Comparison of ENCODE assay signal across 10 cellular contexts in the genomic region with DNA sequence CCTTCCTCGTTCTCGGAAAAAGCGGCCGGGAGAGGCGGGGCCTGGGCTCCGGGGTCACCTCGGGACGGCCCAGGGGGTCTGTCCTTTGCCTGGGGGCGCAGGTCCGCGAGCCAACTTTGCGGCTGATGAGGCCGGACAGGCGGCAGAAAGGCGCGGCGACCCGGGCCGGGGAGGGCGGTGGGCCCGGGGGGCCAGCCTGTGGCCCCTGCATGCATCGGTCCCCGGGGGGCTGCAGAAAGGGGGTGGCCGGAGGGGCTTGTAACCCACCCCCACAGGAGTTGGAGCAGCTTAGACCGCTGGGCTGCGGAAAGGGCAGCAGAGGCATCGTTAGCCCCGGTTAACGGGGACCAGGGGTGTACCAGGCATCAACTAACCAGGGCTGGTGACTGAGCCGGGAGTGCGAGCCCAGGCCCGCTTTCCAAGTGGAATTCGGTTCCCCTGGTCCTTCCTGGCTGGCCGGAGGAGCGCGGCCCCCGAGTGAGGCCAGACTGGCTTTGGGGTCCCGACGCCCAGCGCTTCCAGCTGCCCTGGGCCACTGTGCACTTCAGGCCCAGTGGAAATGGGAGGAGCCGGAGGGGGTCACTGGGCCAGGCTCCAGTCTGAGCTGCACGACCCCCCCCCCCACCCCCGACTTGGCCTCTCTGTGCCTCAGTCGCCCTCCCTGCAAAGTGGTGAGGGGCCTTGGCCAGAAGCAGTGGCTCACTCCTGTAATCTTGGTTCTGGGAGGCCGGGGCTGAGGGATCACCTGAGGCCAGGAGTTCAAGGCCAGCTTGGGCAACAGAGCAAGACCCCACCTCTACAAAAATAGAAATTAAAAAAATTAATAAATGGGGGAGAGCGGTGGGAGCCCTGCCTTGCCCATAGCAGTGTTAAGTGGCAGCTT. TPM values are rescaled to one million over a fixed set of nuclear protein-coding genes. Genes with fewer than 3 reads are reported as not detected.
DNase-seq lines count a peak whose midpoint lies in the region; ATAC-seq, FAIRE-seq and TF ChIP-seq lines count a peak whose summit lies in the region.
"Had no signal": no experiment of that assay in that cellular context is flagged by ENCODE, and none has a peak within 500 bp of the region (broad histone marks: within the 10 kb centered on the region; RNA-seq: fewer than 3 reads in every experiment).

No MANE protein-coding gene starts in this region.

- H3K4me2 ChIP-seq in H9 (ENCODE audit: insufficient read depth, insufficient read length, low read length) = peak overlapping the region; percentile 43
- H3K4me2 ChIP-seq in astrocyte (ENCODE audit: low read length) = peak overlapping the region; percentile 80

- H4K20me1 ChIP-seq in H9 (ENCODE audit: control insufficient read depth, insufficient read depth, insufficient read length) = no peaks in the 10 kb centered on the region
- peaks cover 6% of the 10 kb centered on the region for H4K20me1 ChIP-seq in astrocyte (ENCODE audit: insufficient read depth, low read length)

- H3K4me3 ChIP-seq in astrocyte (ENCODE audit: insufficient read depth, low read depth, low read length) (no peak overlapping the region), iPS DF 6.9 (ENCODE audit: low read length) (peak overlapping the region; percentile 51; the same call in 1 of the 2 replicates)

- H2BK15ac ChIP-seq in H9 (ENCODE audit: low read depth, low read length) = no peak overlapping the region

- no peak overlapping the region for H3K4ac ChIP-seq in H9 (ENCODE audit: low read depth, low read length)

- H2AFZ ChIP-seq in H9 (ENCODE audit: low read length) (no peak overlapping the region), astrocyte (ENCODE audit: low read depth, low read length) (no peak overlapping the region)

- no peak overlapping the region for H3K23ac ChIP-seq in H9 (ENCODE audit: insufficient read length, low read depth, low read length)

- H3K9me3 ChIP-seq in H9 (ENCODE audit: control insufficient read depth, low read depth, low read length) = no peaks in the 10 kb centered on the region
- no peaks in the 10 kb centered on the region for H3K9me3 ChIP-seq in astrocyte (ENCODE audit: insufficient read depth, low read depth, low read length)
- no peaks in the 10 kb centered on the region for H3K9me3 ChIP-seq in iPS DF 6.9 (ENCODE audit: control insufficient read depth, insufficient read depth, low read length)

- H3K27me3 ChIP-seq in H9 (ENCODE audit: insufficient read depth, low read length) = peaks cover 2% of the 10 kb centered on the region; the same call in 1 of the 2 replicates
- H3K27me3 ChIP-seq in astrocyte (ENCODE audit: insufficient read depth, low read length) = no peaks in the 10 kb centered on the region
- no peaks in the 10 kb centered on the region; the same call in 1 of the 2 replicates for H3K27me3 ChIP-seq in iPS DF 6.9 (ENCODE audit: control insufficient read depth, insufficient read depth, low read length)

- no peak for DNase-seq in H9
- DNase-seq in astrocyte (ENCODE audit: low read depth) = no peak
- DNase-seq in iPS DF 6.9 (ENCODE audit: low read depth, low spot score) = no peak
- DNase-seq in stimulated activated effector memory CD8-positive, alpha-beta T cell treated with anti-CD3 and anti-CD28 coated beads, Interleukin-12 subunit alpha, Interleukin-12 subunit beta, amount 100 ng/mL, for 72 hours (ENCODE audit: low spot score in 2 of 2) = no peak
- no peak for DNase-seq in midbrain (lab: John Stamatoyannopoulos, UW)
- no peak for DNase-seq in HFFc6
- DNase-seq: central memory CD4-positive, alpha-beta T cell had no signal

- H3T11ph ChIP-seq in H9 (ENCODE audit: low read length) = no peak overlapping the region

- no peaks in the 10 kb centered on the region for H3K36me3 Mint-ChIP-seq in H9 (ENCODE audit: insufficient read depth in 1 of 3, low read depth in 3 of 3)
- H3K36me3 Mint-ChIP-seq in astrocyte (ENCODE audit: low read depth, unreplicated experiment) = peaks cover 2% of the 10 kb centered on the region
- no peaks in the 10 kb centered on the region for H3K36me3 Mint-ChIP-seq in stimulated activated effector memory CD8-positive, alpha-beta T cell treated with anti-CD3 and anti-CD28 coated beads, Interleukin-12 subunit alpha, Interleukin-12 subunit beta, amount 100 ng/mL, for 72 hours
- no peaks in the 10 kb centered on the region for H3K36me3 Mint-ChIP-seq in HFFc6 (ENCODE audit: low read depth)

- H4K91ac ChIP-seq in H9 (ENCODE audit: insufficient read length, low read depth, low read length) = no peak overlapping the region

- H3K79me1 ChIP-seq in H9 (ENCODE audit: insufficient read depth, low read depth, low read length, poor library complexity, severe bottlenecking) = no peaks in the 10 kb centered on the region

- no peaks in the 10 kb centered on the region for H3K79me2 ChIP-seq in H9 (ENCODE audit: insufficient read depth, low read length)
- no peaks in the 10 kb centered on the region for H3K79me2 ChIP-seq in astrocyte (ENCODE audit: insufficient read depth, low read length)

- TF ChIP-seq CTCF in H9 (conservative IDR thresholded peaks at IDR 0.05) (no peak), astrocyte (IDR thresholded peaks at IDR 0.05; ENCODE audit: insufficient read depth, low read depth, low read length) (no peak), HFFc6 (IDR thresholded peaks at IDR 0.05) (no peak)

- H3K4me3 Mint-ChIP-seq in H9 (peak overlapping the region; percentile 48 to 71; a peak in 4 of 5 replicates), astrocyte (ENCODE audit: unreplicated experiment) (no peak overlapping the region), HFFc6 (no peak overlapping the region)
- peak overlapping the region; percentile 19 for H3K4me3 Mint-ChIP-seq in stimulated activated effector memory CD8-positive, alpha-beta T cell treated with anti-CD3 and anti-CD28 coated beads, Interleukin-12 subunit alpha, Interleukin-12 subunit beta, amount 100 ng/mL, for 72 hours

- no peak overlapping the region for H3K56ac ChIP-seq in H9 (ENCODE audit: insufficient read length, low read depth, low read length)

- H3K9me3 Mint-ChIP-seq in H9 (no peaks in the 10 kb centered on the region), astrocyte (ENCODE audit: unreplicated experiment) (no peaks in the 10 kb centered on the region), HFFc6 (no peaks in the 10 kb centered on the region)
- H3K9me3 Mint-ChIP-seq in stimulated activated effector memory CD8-positive, alpha-beta T cell treated with anti-CD3 and anti-CD28 coated beads, Interleukin-12 subunit alpha, Interleukin-12 subunit beta, amount 100 ng/mL, for 72 hours = no peaks in the 10 kb centered on the region
- H3K9me3 Mint-ChIP-seq: IgD-negative memory B cell had no signal

- H3K23me2 ChIP-seq in H9 (ENCODE audit: insufficient read length, low read depth, low read length, poor library complexity, severe bottlenecking) = no peaks in the 10 kb centered on the region

- H3K27ac ChIP-seq in H9 (ENCODE audit: insufficient read length, low read depth, low read length) (no peak overlapping the region), astrocyte (ENCODE audit: low read depth, low read length) (no peak overlapping the region), iPS DF 6.9 (ENCODE audit: low read length) (no peak overlapping the region)

- FAIRE-seq in astrocyte (lab: Jason Lieb, UNC) = no peak

- no peaks in the 10 kb centered on the region for H3K4me1 ChIP-seq in H9 (ENCODE audit: insufficient read depth, low read length)
- H3K4me1 ChIP-seq in astrocyte (ENCODE audit: insufficient read depth, low read length) = no peaks in the 10 kb centered on the region
- H3K4me1 ChIP-seq in iPS DF 6.9 (ENCODE audit: control insufficient read depth, insufficient read depth, low read length) = no peaks in the 10 kb centered on the region

- no peak overlapping the region for H3K18ac ChIP-seq in H9 (ENCODE audit: insufficient read length, low read depth, low read length)

- no peak overlapping the region for H2AK5ac ChIP-seq in H9 (ENCODE audit: insufficient read length, low read length)

- no peak overlapping the region for H4K8ac ChIP-seq in H9 (replicated peaks; ENCODE audit: insufficient read length, low read depth, low read length)

- H3K4me1 Mint-ChIP-seq in H9 (peaks cover 0 to 19% of the 10 kb centered on the region in 2 experiments; a peak in 2 of 4 replicates), astrocyte (ENCODE audit: low read depth, unreplicated experiment) (peaks cover 2% of the 10 kb centered on the region), HFFc6 (ENCODE audit: low read depth) (0 out of 2 replicates have a peak, but pooled peaks cover 4% of the 10 kb centered on the region)
- no peaks in the 10 kb centered on the region for H3K4me1 Mint-ChIP-seq in stimulated activated effector memory CD8-positive, alpha-beta T cell treated with anti-CD3 and anti-CD28 coated beads, Interleukin-12 subunit alpha, Interleukin-12 subunit beta, amount 100 ng/mL, for 72 hours

- no peak overlapping the region for H2BK20ac ChIP-seq in H9 (ENCODE audit: low read depth, low read length, poor library complexity, severe bottlenecking)

- H3K27ac Mint-ChIP-seq in H9 = no peak overlapping the region
- H3K27ac Mint-ChIP-seq in astrocyte (ENCODE audit: unreplicated experiment) = no peak overlapping the region
- no peak overlapping the region for H3K27ac Mint-ChIP-seq in stimulated activated effector memory CD8-positive, alpha-beta T cell treated with anti-CD3 and anti-CD28 coated beads, Interleukin-12 subunit alpha, Interleukin-12 subunit beta, amount 100 ng/mL, for 72 hours
- no peak overlapping the region for H3K27ac Mint-ChIP-seq in HFFc6
- H3K27ac Mint-ChIP-seq: IgD-negative memory B cell had no signal

- no CpG with 5 or more reads among the region's 46 CpGs for WGBS in H9 (ENCODE audit: extremely low coverage, insufficient read length, low lambda C conversion rate)
- WGBS in iPS DF 6.9 (ENCODE audit: insufficient coverage, insufficient read length) = no CpG with 5 or more reads among the region's 46 CpGs

- no peak overlapping the region for H2BK5ac ChIP-seq in H9 (ENCODE audit: insufficient read length, low read length)

- H3K27me3 Mint-ChIP-seq in H9 (ENCODE audit: low read depth) (peaks cover 37% of the 10 kb centered on the region), astrocyte (ENCODE audit: low read depth, unreplicated experiment) (peaks cover 19% of the 10 kb centered on the region), HFFc6 (ENCODE audit: insufficient read depth) (peaks cover 8% of the 10 kb centered on the region)

- H3K9ac ChIP-seq in H9 (ENCODE audit: extremely low read depth, insufficient read length, low read length) (no peak overlapping the region), astrocyte (ENCODE audit: low read length) (no peak overlapping the region)

- no peak overlapping the region for H2BK120ac ChIP-seq in H9 (ENCODE audit: low read depth, low read length, poor library complexity, severe bottlenecking)

- H2BK12ac ChIP-seq in H9 (ENCODE audit: insufficient read length, low read depth, low read length) = no peak overlapping the region

- no peak overlapping the region for H4K5ac ChIP-seq in H9 (ENCODE audit: insufficient read length, low read depth, low read length)

- ATAC-seq in stimulated activated effector memory CD8-positive, alpha-beta T cell treated with anti-CD3 and anti-CD28 coated beads, Interleukin-12 subunit alpha, Interleukin-12 subunit beta, amount 100 ng/mL, for 72 hours = no peak
- ATAC-seq in HG03108 (IDR thresholded peaks at IDR 0.05; ENCODE audit: unreplicated experiment) = no peak
- no peak for ATAC-seq in GM18861 (IDR thresholded peaks at IDR 0.05; ENCODE audit: unreplicated experiment)

- H3K36me3 ChIP-seq in astrocyte (ENCODE audit: insufficient read depth, low read length) (no peaks in the 10 kb centered on the region), iPS DF 6.9 (ENCODE audit: control insufficient read depth, insufficient read depth, low read length) (no peaks in the 10 kb centered on the region)

- no peak overlapping the region for H3K14ac ChIP-seq in H9 (ENCODE audit: insufficient read depth, low read length)

RNA-seq across cellular contexts. Expression of gene SLC29A4, which starts 0.9 kb away (rescaled TPM):
- 12.4 and 13.3 TPM in 2 replicates for total RNA-seq in H9 (2021)
- 7.0 and 8.2 TPM in 2 replicates for total RNA-seq in astrocyte
- total RNA-seq in HFFc6 (2021; fragmentation: NEBNext Ultra II Directional; extraction: Animal tissue kit (Norgen Biotek cat#: 25700)) = 1 to 10 TPM in 2 of 6 experiments, under 1 TPM in 4; 0.62 to 2.1 (median 0.84) TPM

Comparison
In these comparisons a context has a peak if more than half of its experiments do, and no peak if none do; other contexts are left out.
1. H3K4me3 Mint-ChIP-seq: peak in H9 (2 of 2) and stimulated activated effector memory CD8-positive, alpha-beta T cell treated with anti-CD3 and anti-CD28 coated beads, Interleukin-12 subunit alpha, Interleukin-12 subunit beta, amount 100 ng/mL, for 72 hours (single experiment); none in astrocyte (single experiment) and HFFc6 (single experiment).